ENCODE assay signal across 2 cellular contexts in genomic region chr4:41158756-41159155, GRCh38.
TF ChIP-seq lines count a peak whose summit lies in the region.

No MANE protein-coding gene starts in this region.

TF ChIP-seq in SK-N-SH, 30 proteins besides CTCF, POLR2A, EP300 and RAD21:
- TF ChIP-seq RXRA (IDR thresholded peaks at IDR 0.05; ENCODE audit: borderline replicate concordance, low read depth): no peak
- TF ChIP-seq TEAD4 (IDR thresholded peaks at IDR 0.05; ENCODE audit: borderline replicate concordance, insufficient read depth): no peak
- no peak for TF ChIP-seq ZBTB33 (IDR thresholded peaks at IDR 0.05; ENCODE audit: borderline replicate concordance, low read depth)
- TF ChIP-seq NFIC (IDR thresholded peaks at IDR 0.05; ENCODE audit: borderline replicate concordance): no peak
TF ChIP-seq in SK-N-SH: peak in this region for 0.

TF ChIP-seq in SK-N-SH treated with all-trans-retinoic acid at 6 μM for 48 hours, 23 proteins besides CTCF, POLR2A, EP300 and RAD21:
- TF ChIP-seq ZFP30 (CRISPR knock-in tag; IDR thresholded peaks at IDR 0.05) (no peak), CSDC2 (CRISPR knock-in tag; IDR thresholded peaks at IDR 0.05) (no peak), ZC3H10 (CRISPR knock-in tag; IDR thresholded peaks at IDR 0.05) (no peak), ZNF565 (CRISPR knock-in tag; conservative IDR thresholded peaks at IDR 0.05; ENCODE audit: low read depth) (no peak), ESRRG (CRISPR knock-in tag; IDR thresholded peaks at IDR 0.05) (no peak), SNAI2 (CRISPR knock-in tag; IDR thresholded peaks at IDR 0.05) (no peak), PATZ1 (CRISPR knock-in tag; IDR thresholded peaks at IDR 0.05; ENCODE audit: borderline replicate concordance) (no peak), CREB5 (CRISPR knock-in tag; IDR thresholded peaks at IDR 0.05; ENCODE audit: low read depth) (no peak), TCF4 (CRISPR knock-in tag; IDR thresholded peaks at IDR 0.05; ENCODE audit: borderline replicate concordance) (no peak), ZNF70 (CRISPR knock-in tag; IDR thresholded peaks at IDR 0.05) (no peak), BACH2 (CRISPR knock-in tag; IDR thresholded peaks at IDR 0.05; ENCODE audit: borderline replicate concordance) (no peak), PPARA (CRISPR knock-in tag; IDR thresholded peaks at IDR 0.05; ENCODE audit: borderline replicate concordance) (no peak), ARNTL (CRISPR knock-in tag; IDR thresholded peaks at IDR 0.05; ENCODE audit: borderline replicate concordance, low read depth) (no peak), OSR1 (CRISPR knock-in tag; IDR thresholded peaks at IDR 0.05) (no peak), ZFP3 (CRISPR knock-in tag; IDR thresholded peaks at IDR 0.05) (no peak), TOX (CRISPR knock-in tag; IDR thresholded peaks at IDR 0.05; ENCODE audit: borderline replicate concordance) (no peak), GLIS3 (CRISPR knock-in tag; IDR thresholded peaks at IDR 0.05) (no peak), RARB (CRISPR knock-in tag; IDR thresholded peaks at IDR 0.05) (no peak), ZNF8 (CRISPR knock-in tag; IDR thresholded peaks at IDR 0.05) (no peak), POU6F1 (CRISPR knock-in tag; IDR thresholded peaks at IDR 0.05; ENCODE audit: borderline replicate concordance, low read depth) (no peak)
